In genomic region chr12:39805651-39806050, GRCh38 we compare ENCODE assay signal across 24 cellular contexts.
DNase-seq lines count a peak whose midpoint lies in the region; ATAC-seq and TF ChIP-seq lines count a peak whose summit lies in the region.
"Had no signal": no experiment of that assay in that cellular context is flagged by ENCODE, and none has a peak within 500 bp of the region (broad histone marks: within the 10 kb centered on the region; RNA-seq: fewer than 3 reads in every experiment).

No MANE protein-coding gene starts in this region.

- no peak overlapping the region for H3K27ac ChIP-seq in HEK293 (ENCODE audit: extremely low read depth, low read depth, low read length)
- H3K27ac ChIP-seq: 22Rv1, PC-9, SJCRH30 had no signal

- CTCF ChIA-PET in HEK293 (lab: Yijun Ruan, JAX) (interaction anchor here (0.7 kb wide), 1 partner anchor 9 kb away, joined by 3 read pairs; no protein-coding TSS in a partner anchor), HEK293T (lab: Yijun Ruan, JAX) (no interaction called here)

- H3K36me3 ChIP-seq in HEK293 (ENCODE audit: control insufficient read depth in 2 of 2, insufficient read depth in 1 of 2, low read length in 2 of 2): no peaks in the 10 kb centered on the region
- H3K36me3 ChIP-seq: BE2C, SJCRH30 had no signal

- peak; percentile 44 for ATAC-seq in left lobe of liver
- ATAC-seq: HCT116, Right ventricle myocardium inferior, SK-N-SH treated with all-trans-retinoic acid at 6 μM for 48 hours, T-helper 17 cell had no signal

- peaks cover 6% of the 10 kb centered on the region; the same call in 1 of the 2 replicates for H3K4me1 ChIP-seq in HEK293 (ENCODE audit: control insufficient read depth, insufficient read depth, low read length)
- H3K4me1 ChIP-seq: BE2C, SJCRH30 had no signal

- no peak for TF ChIP-seq CTCF in HEK293 (tag by site-specific recombination; IDR thresholded peaks at IDR 0.05)

- no peak overlapping the region for H3K4me3 ChIP-seq in HEK293 (ENCODE audit: low read depth, low read length)
- H3K4me3 ChIP-seq: PC-9, SJCRH30 had no signal

- POLR2A ChIA-PET in HEK293 (lab: Yijun Ruan, JAX): no interaction called here
- POLR2A ChIA-PET in HEK293T (lab: Yijun Ruan, JAX): no interaction called here

- DNase-seq in DMS153 (lab: John Stamatoyannopoulos, UW) (peak; percentile 12), DMS153 treated with DMSO at 0.1 percent for 48 hours (lab: John Stamatoyannopoulos, UW; ENCODE audit: unreplicated experiment) (no peak), NCI-H748 treated with DMSO at 0.1 percent for 48 hours (lab: John Stamatoyannopoulos, UW) (peak; percentile 94), left lobe of liver (ENCODE audit: low spot score) (no peak), DMS114 treated with DMSO at 0.1 percent for 48 hours (lab: John Stamatoyannopoulos, UW; ENCODE audit: unreplicated experiment) (no peak), HEK293T (ENCODE audit: extremely low spot score) (no peak), 8988T (no peak)
- DNase-seq: ACHN; BE2C; Calu3; CD8-positive, alpha-beta memory T cell; DMS53; Kasumi-1; MV-4-11; NCI-H1694 treated with DMSO at 0.1 percent for 48 hours; NCI-H524; PC-9; SJCRH30; T-helper 17 cell had no signal

- no peaks in the 10 kb centered on the region for H3K9me3 ChIP-seq in HEK293 (ENCODE audit: control insufficient read depth, insufficient read depth, low read depth, low read length)
- H3K9me3 ChIP-seq: BE2C, SJCRH30 had no signal

TF ChIP-seq in HEK293, 187 proteins besides CTCF, POLR2A, EP300 and RAD21:
- TF ChIP-seq KLF1 (tag by site-specific recombination; IDR thresholded peaks at IDR 0.05): peak; percentile 49; the same call in 1 of the 2 replicates
- no peak for TF ChIP-seq ZNF239 (tag by site-specific recombination; IDR thresholded peaks at IDR 0.05)
- TF ChIP-seq MEIS1 (CRISPR knock-in tag; IDR thresholded peaks at IDR 0.05; ENCODE audit: borderline replicate concordance): no peak
- TF ChIP-seq WT1 (tag by site-specific recombination; IDR thresholded peaks at IDR 0.05): peak; percentile 91
- no peak for TF ChIP-seq MYNN (tag by site-specific recombination; IDR thresholded peaks at IDR 0.05; ENCODE audit: borderline replicate concordance)
- no peak for TF ChIP-seq ZNF843 (tag by site-specific recombination; IDR thresholded peaks at IDR 0.05)

TF ChIP-seq in HEK293T, 16 proteins besides CTCF, POLR2A, EP300 and RAD21:
- TF ChIP-seq L3MBTL2 (conservative IDR thresholded peaks at IDR 0.05): no peak
- TF ChIP-seq ZNF384 (IDR thresholded peaks at IDR 0.05): no peak
- TF ChIP-seq NFRKB (IDR thresholded peaks at IDR 0.05): no peak
- no peak for TF ChIP-seq HDGF (IDR thresholded peaks at IDR 0.05; ENCODE audit: borderline replicate concordance)
- TF ChIP-seq ELF4 (IDR thresholded peaks at IDR 0.05): no peak
- TF ChIP-seq PKNOX1 (IDR thresholded peaks at IDR 0.05): no peak
- no peak for TF ChIP-seq FOXA1 (IDR thresholded peaks at IDR 0.05)

Comparison
In these comparisons a context has a peak if more than half of its experiments do, and no peak if none do; other contexts are left out.
1. DNase-seq: peak in DMS153 (single experiment) and NCI-H748 treated with DMSO at 0.1 percent for 48 hours (single experiment); none in DMS153 treated with DMSO at 0.1 percent for 48 hours (single experiment), left lobe of liver (single experiment), DMS114 treated with DMSO at 0.1 percent for 48 hours (single experiment), HEK293T (single experiment) and 8988T (single experiment).